In genomic region chr14:20493634-20494033, GRCh38 we compare ENCODE assay signal across 13 cellular contexts.
DNase-seq lines count a peak whose midpoint lies in the region; ATAC-seq, FAIRE-seq and TF ChIP-seq lines count a peak whose summit lies in the region.
"Had no signal": no experiment of that assay in that cellular context is flagged by ENCODE, and none has a peak within 500 bp of the region (broad histone marks: within the 10 kb centered on the region; RNA-seq: fewer than 3 reads in every experiment).

No MANE protein-coding gene starts in this region.

- H3K4me1 ChIP-seq in neutrophil (ENCODE audit: control insufficient read depth in 1 of 2, insufficient read depth in 1 of 2, low read depth in 1 of 2, low read length in 1 of 2), result peaks cover 39 to 48% of the 10 kb centered on the region in 2 experiments

- TF ChIP-seq CTCF in NB4 (IDR thresholded peaks at IDR 0.05; ENCODE audit: low read depth, low read length) (no peak), neutrophil (IDR thresholded peaks at IDR 0.05) (no peak)

- H3K36me3 Mint-ChIP-seq in dendritic cell treated with granulocyte-macrophage colony-stimulating factor and Interleukin-4, amounts not matched to agents 40 ng/mL and 50 ng/mL, for 4 days (ENCODE audit: low read depth), result no peaks in the 10 kb centered on the region

- H3K4me3 ChIP-seq in NB4 (ENCODE audit: low read depth, low read length), result no peak overlapping the region
- H3K4me3 ChIP-seq in neutrophil (ENCODE audit: low read depth in 1 of 2, low read length in 1 of 2), result no peak overlapping the region

- H3K9me3 ChIP-seq in neutrophil, result no peaks in the 10 kb centered on the region

- DNase-seq in GM19239 (ENCODE audit: insufficient read length, low spot score) (no peak), NB4 (ENCODE audit: low read depth) (peak; percentile 93), NCI-H1436 (lab: John Stamatoyannopoulos, UW) (no peak), NCI-H1436 treated with DMSO at 0.1 percent for 48 hours (lab: John Stamatoyannopoulos, UW) (no peak)
- DNase-seq: NCI-H2107; stimulated activated CD4-positive, alpha-beta T cell treated with anti-CD3 and anti-CD28 coated beads, Interleukin-2, amount 100 ng/mL, for 24 hours; WERI-Rb-1 had no signal

- no peaks in the 10 kb centered on the region for H3K27me3 ChIP-seq in neutrophil

- H3K4me1 Mint-ChIP-seq in dendritic cell treated with granulocyte-macrophage colony-stimulating factor and Interleukin-4, amounts not matched to agents 40 ng/mL and 50 ng/mL, for 4 days (ENCODE audit: low read depth), result peaks cover 56% of the 10 kb centered on the region

- peak overlapping the region; percentile 83 for H3K27ac Mint-ChIP-seq in dendritic cell treated with granulocyte-macrophage colony-stimulating factor and Interleukin-4, amounts not matched to agents 40 ng/mL and 50 ng/mL, for 4 days

- no peaks in the 10 kb centered on the region for H3K27me3 Mint-ChIP-seq in dendritic cell treated with granulocyte-macrophage colony-stimulating factor and Interleukin-4, amounts not matched to agents 40 ng/mL and 50 ng/mL, for 4 days
- H3K27me3 Mint-ChIP-seq: stimulated activated naive CD8-positive, alpha-beta T cell treated with anti-CD3 and anti-CD28 coated beads, Interleukin-15, Interleukin-2, amounts not matched to agents 100 ng/mL and 50 ng/mL, for 24 hours had no signal

- TF ChIP-seq POLR2A in NB4 (IDR thresholded peaks at IDR 0.05; ENCODE audit: extremely low read depth, insufficient read length), result no peak

- peak overlapping the region; percentile 60 for H3K27ac ChIP-seq in neutrophil
- H3K27ac ChIP-seq: WERI-Rb-1 had no signal

- intact Hi-C loops in dendritic cell treated with granulocyte-macrophage colony-stimulating factor and Interleukin-4, amounts not matched to agents 40 ng/mL and 50 ng/mL, for 4 days (cut with micrococcal nuclease), result loop anchor here (2.0 kb wide), 1 partner anchor 17 kb away; no protein-coding TSS in a partner anchor

- peak overlapping the region; percentile 44 for H3K4me3 Mint-ChIP-seq in dendritic cell treated with granulocyte-macrophage colony-stimulating factor and Interleukin-4, amounts not matched to agents 40 ng/mL and 50 ng/mL, for 4 days
- H3K4me3 Mint-ChIP-seq: stimulated activated naive CD8-positive, alpha-beta T cell treated with anti-CD3 and anti-CD28 coated beads, Interleukin-15, Interleukin-2, amounts not matched to agents 100 ng/mL and 50 ng/mL, for 24 hours had no signal

- ATAC-seq in GM21381 (IDR thresholded peaks at IDR 0.05; ENCODE audit: unreplicated experiment) (no peak), HG03135 (IDR thresholded peaks at IDR 0.05; ENCODE audit: unreplicated experiment) (no peak)

- peak; percentile 44 for FAIRE-seq in GM19239 (lab: Jason Lieb, UNC)
- FAIRE-seq: islet of Langerhans had no signal

- no peaks in the 10 kb centered on the region for H3K36me3 ChIP-seq in neutrophil
- H3K36me3 ChIP-seq: WERI-Rb-1 had no signal

- H3K9me3 Mint-ChIP-seq in dendritic cell treated with granulocyte-macrophage colony-stimulating factor and Interleukin-4, amounts not matched to agents 40 ng/mL and 50 ng/mL, for 4 days, result peaks cover 9% of the 10 kb centered on the region
- H3K9me3 Mint-ChIP-seq: stimulated activated naive CD8-positive, alpha-beta T cell treated with anti-CD3 and anti-CD28 coated beads, Interleukin-15, Interleukin-2, amounts not matched to agents 100 ng/mL and 50 ng/mL, for 24 hours had no signal
